10 cellular contexts compared by ENCODE assay signal in genomic region chr1:61244114-61244513, GRCh38.
A peak's percentile ranks its signal among the peaks of the same experiment; 100 is the strongest.
DNase-seq lines count a peak whose midpoint lies in the region; FAIRE-seq and TF ChIP-seq lines count a peak whose summit lies in the region.
"Had no signal": no experiment of that assay in that cellular context is flagged by ENCODE, and none has a peak within 500 bp of the region (broad histone marks: within the 10 kb centered on the region; RNA-seq: fewer than 3 reads in every experiment).

No MANE protein-coding gene starts in this region.

- H3K4me3 ChIP-seq in bronchial epithelial cell (ENCODE audit: low read depth, low read length) = no peak overlapping the region
- H3K4me3 ChIP-seq: tibial nerve had no signal

- no peaks in the 10 kb centered on the region for H3K27me3 ChIP-seq in bronchial epithelial cell (ENCODE audit: control insufficient read depth, insufficient read depth, low read length)
- H3K27me3 ChIP-seq: tibial nerve had no signal

- FAIRE-seq in bronchial epithelial cell (lab: Jason Lieb, UNC) = no peak

- peak; percentile 60 for DNase-seq in Ammon's horn (ENCODE audit: low spot score)
- DNase-seq in NCI-H1930 (lab: John Stamatoyannopoulos, UW) = peak; percentile 30 to 52
- DNase-seq in bronchial epithelial cell (ENCODE audit: low read depth) = peak; percentile 43
- DNase-seq in medulla oblongata (ENCODE audit: extremely low spot score) = peak; percentile 74
- no peak for DNase-seq in activated effector memory CD4-positive, alpha-beta T cell treated with anti-CD3 and anti-CD28 coated beads, Interleukin-2, amount 50 U/mL, for 16 hours
- DNase-seq in SK-N-DZ (ENCODE audit: low spot score) = no peak
- DNase-seq in activated CD4-positive, alpha-beta T cell treated with anti-CD3 and anti-CD28 coated beads for 48 hours = no peak
- DNase-seq in GDM1 (lab: John Stamatoyannopoulos, UW) = no peak
- DNase-seq: activated T-cell treated with anti-CD3 and anti-CD28 coated beads, Interleukin-2, amount 50 U/mL, for 4 hours had no signal

- TF ChIP-seq CTCF in bronchial epithelial cell (IDR thresholded peaks at IDR 0.05; ENCODE audit: insufficient read depth, low read length, severe bottlenecking) = no peak

- H3K36me3 ChIP-seq in bronchial epithelial cell (ENCODE audit: control insufficient read depth, insufficient read depth, low read length) = no peaks in the 10 kb centered on the region
- H3K36me3 ChIP-seq: tibial nerve had no signal

Comparison
In these comparisons a context has a peak if more than half of its experiments do, and no peak if none do; other contexts are left out.
1. DNase-seq: peak in Ammon's horn (single experiment), NCI-H1930 (2 of 2), bronchial epithelial cell (single experiment) and medulla oblongata (single experiment); none in activated effector memory CD4-positive, alpha-beta T cell treated with anti-CD3 and anti-CD28 coated beads, Interleukin-2, amount 50 U/mL, for 16 hours (single experiment), SK-N-DZ (single experiment), activated CD4-positive, alpha-beta T cell treated with anti-CD3 and anti-CD28 coated beads for 48 hours (single experiment) and GDM1 (single experiment).